In genomic region chr10:89216056-89216455, GRCh38 we compare ENCODE assay signal across 16 cellular contexts. TPM values are rescaled to one million over a fixed set of nuclear protein-coding genes. Genes with fewer than 3 reads are reported as not detected.
DNase-seq lines count a peak whose midpoint lies in the region; ATAC-seq and TF ChIP-seq lines count a peak whose summit lies in the region.
"Had no signal": no experiment of that assay in that cellular context is flagged by ENCODE, and none has a peak within 500 bp of the region (broad histone marks: within the 10 kb centered on the region; RNA-seq: fewer than 3 reads in every experiment).

No MANE protein-coding gene starts in this region.

- H3K4me3 ChIP-seq in adipocyte (ENCODE audit: low read length) (no peak overlapping the region), dorsolateral prefrontal cortex (no peak overlapping the region), foreskin fibroblast (ENCODE audit: low read depth in 1 of 2, low read length in 2 of 2) (no peak overlapping the region), coronary artery (no peak overlapping the region)
- H3K4me3 ChIP-seq: BLaER1 treated with 17β-estradiol and CSF1 and Interleukin-3, amounts not matched to agents 10 nM and 100 nM; HAP-1 had no signal

- H3K27me3 ChIP-seq in adipocyte (replicated peaks; ENCODE audit: control insufficient read depth, insufficient read depth, low read length), result no peaks in the 10 kb centered on the region
- no peaks in the 10 kb centered on the region for H3K27me3 ChIP-seq in dorsolateral prefrontal cortex

- no peak for ATAC-seq in HG03025 (IDR thresholded peaks at IDR 0.05; ENCODE audit: low FRiP score, unreplicated experiment)
- ATAC-seq: CD8-positive, alpha-beta T cell had no signal

- H3K4me3 Mint-ChIP-seq in activated naive CD8-positive, alpha-beta T cell treated with anti-CD3 and anti-CD28 coated beads for 36 hours, result no peak overlapping the region
- H3K4me3 Mint-ChIP-seq: B cell; CD8-positive, alpha-beta T cell had no signal

- H3K4me1 Mint-ChIP-seq in activated naive CD8-positive, alpha-beta T cell treated with anti-CD3 and anti-CD28 coated beads for 36 hours, result peaks cover 12% of the 10 kb centered on the region

- H3K27ac ChIP-seq in dorsolateral prefrontal cortex, result peak overlapping the region; percentile 43 to 99 (median 90)
- H3K27ac ChIP-seq in substantia nigra (ENCODE audit: low read depth, low read length, poor library complexity, severe bottlenecking), result peak overlapping the region; percentile 90
- H3K27ac ChIP-seq in coronary artery, result no peak overlapping the region
- H3K27ac ChIP-seq: BLaER1 treated with 17β-estradiol and CSF1 and Interleukin-3, amounts not matched to agents 10 nM and 100 nM had no signal

- H3K9me3 Mint-ChIP-seq in activated naive CD8-positive, alpha-beta T cell treated with anti-CD3 and anti-CD28 coated beads for 36 hours, result no peaks in the 10 kb centered on the region
- H3K9me3 Mint-ChIP-seq: CD8-positive, alpha-beta T cell had no signal

- TF ChIP-seq CTCF in dorsolateral prefrontal cortex (IDR thresholded peaks at IDR 0.05 in 54 of 56, conservative IDR thresholded peaks at IDR 0.05 in 2 of 56; ENCODE audit: low read depth in 1 of 56, partially characterized antibody in 56 of 56), result no peak
- TF ChIP-seq CTCF in foreskin fibroblast (IDR thresholded peaks at IDR 0.05; ENCODE audit: low read depth, low read length), result no peak
- no peak for TF ChIP-seq CTCF in coronary artery (IDR thresholded peaks at IDR 0.05)

- no peaks in the 10 kb centered on the region for H3K9me3 ChIP-seq in adipocyte (ENCODE audit: control insufficient read depth, low read length)
- H3K9me3 ChIP-seq: BLaER1 treated with 17β-estradiol and CSF1 and Interleukin-3, amounts not matched to agents 10 nM and 100 nM; HAP-1 had no signal

- H3K27me3 Mint-ChIP-seq in activated naive CD8-positive, alpha-beta T cell treated with anti-CD3 and anti-CD28 coated beads for 36 hours, result peaks cover 3% of the 10 kb centered on the region

- H3K36me3 Mint-ChIP-seq in activated naive CD8-positive, alpha-beta T cell treated with anti-CD3 and anti-CD28 coated beads for 36 hours, result peaks cover 3% of the 10 kb centered on the region

- intact Hi-C loops in dorsolateral prefrontal cortex (cut with DNase I), result loop anchor here (5.0 kb wide), 4 partner anchors 36 to 346 kb away; partner anchors contain the start of genes LIPA (in 2 of the 2) and IFIT1 (in 1 of the 2)

- peak overlapping the region; percentile 9 for H3K9ac ChIP-seq in adipocyte (ENCODE audit: low read length)
- H3K9ac ChIP-seq: BLaER1 treated with 17β-estradiol and CSF1 and Interleukin-3, amounts not matched to agents 10 nM and 100 nM had no signal

- no peak overlapping the region for H3K27ac Mint-ChIP-seq in activated naive CD8-positive, alpha-beta T cell treated with anti-CD3 and anti-CD28 coated beads for 36 hours
- H3K27ac Mint-ChIP-seq: B cell; CD8-positive, alpha-beta T cell had no signal

- peaks cover 26% of the 10 kb centered on the region for H3K36me3 ChIP-seq in adipocyte (ENCODE audit: control insufficient read depth, insufficient read depth, low read length, severe bottlenecking)
- H3K36me3 ChIP-seq: HAP-1 had no signal

- DNase-seq in adipocyte (ENCODE audit: low read depth), result peak; percentile 42
- no peak for DNase-seq in dorsolateral prefrontal cortex
- DNase-seq in foreskin fibroblast, result peak; percentile 50 to 76
- no peak for DNase-seq in substantia nigra (lab: John Stamatoyannopoulos, UW)
- no peak for DNase-seq in activated naive CD8-positive, alpha-beta T cell treated with anti-CD3 and anti-CD28 coated beads for 36 hours
- DNase-seq in coronary artery (ENCODE audit: low spot score), result no peak
- DNase-seq in KG1 (lab: John Stamatoyannopoulos, UW), result no peak
- DNase-seq: Calu3; CD8-positive, alpha-beta T cell; DMS79 treated with DMSO at 0.1 percent for 48 hours; GF-D8 had no signal

- H3K4me1 ChIP-seq in adipocyte (ENCODE audit: control insufficient read depth, insufficient read depth, low read length), result peaks cover 45% of the 10 kb centered on the region
- H3K4me1 ChIP-seq: HAP-1 had no signal

RNA-seq across cellular contexts. Expression of gene CH25H, which starts 8.9 kb away (rescaled TPM):
- 1 to 10 TPM in 108 of 120 experiments, under 1 TPM in 12; 0.35 to 8.8 (median 2.3) TPM for total RNA-seq in dorsolateral prefrontal cortex
- under 1 TPM; 0.16 to 0.21 TPM for total RNA-seq in activated naive CD8-positive, alpha-beta T cell treated with anti-CD3 and anti-CD28 coated beads for 36 hours
- total RNA-seq: B cell, Calu3, HT-29 had no signal

RNA-seq across cellular contexts. Expression of gene LIPA, which starts 35.5 kb away (rescaled TPM):
- total RNA-seq in dorsolateral prefrontal cortex, result 100 to 1,000 TPM in 33 of 120 experiments, 10 to 100 TPM in 87; 39.5 to 269 (median 82.3) TPM
- 10 to 100 TPM; 20.7 to 22.5 TPM for total RNA-seq in activated naive CD8-positive, alpha-beta T cell treated with anti-CD3 and anti-CD28 coated beads for 36 hours

Comparison
In these comparisons a context has a peak if more than half of its experiments do, and no peak if none do; other contexts are left out.
1. DNase-seq: peak in adipocyte (single experiment) and foreskin fibroblast (2 of 2); none in dorsolateral prefrontal cortex (0 of 10), substantia nigra (0 of 49), activated naive CD8-positive, alpha-beta T cell treated with anti-CD3 and anti-CD28 coated beads for 36 hours (single experiment), coronary artery (single experiment) and KG1 (single experiment).
2. H3K27ac ChIP-seq: peak in dorsolateral prefrontal cortex (59 of 59) and substantia nigra (single experiment); none in coronary artery (0 of 2).